Comparison of ENCODE assay signal across 8 cellular contexts in the genomic region with DNA sequence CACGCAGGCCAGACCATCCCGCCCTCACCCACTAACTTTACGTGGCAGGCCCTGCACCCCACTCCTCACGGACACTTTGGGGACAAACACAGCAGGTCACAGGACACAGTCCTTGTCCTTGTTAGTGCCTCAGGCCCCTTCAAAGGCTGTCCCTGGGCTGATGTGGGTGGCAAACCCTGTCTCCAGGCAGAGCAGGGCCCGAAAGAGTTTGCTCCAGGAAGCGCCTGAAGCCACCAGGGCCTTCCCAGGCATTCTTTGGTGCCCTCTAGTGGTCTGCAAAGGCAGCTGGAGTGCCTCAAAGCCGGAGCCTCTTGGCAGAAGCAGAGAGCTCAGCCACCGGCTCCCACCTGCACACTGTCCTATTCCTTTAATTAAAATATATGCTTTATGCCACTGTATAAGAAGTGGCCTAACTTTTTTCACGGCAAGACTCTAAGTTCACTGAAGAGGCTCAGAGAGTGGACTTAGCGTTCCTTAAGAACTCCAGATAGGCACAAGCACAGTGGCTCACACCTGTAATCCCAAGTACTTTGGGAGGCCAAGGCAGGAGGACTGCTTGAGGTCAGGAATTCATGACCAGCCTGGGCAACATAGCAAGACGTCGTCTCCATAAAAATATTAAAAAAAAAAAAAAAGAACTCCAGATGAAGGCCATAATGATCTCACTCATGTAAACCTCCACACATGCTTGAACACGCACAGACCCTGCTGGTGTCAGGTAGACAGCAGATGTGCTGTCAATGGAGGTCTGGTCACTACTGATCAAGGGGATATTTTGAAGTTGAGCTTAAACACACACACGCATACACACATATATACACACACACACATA. TPM values are rescaled to one million over a fixed set of nuclear protein-coding genes. Genes with fewer than 3 reads are reported as not detected.
DNase-seq lines count a peak whose midpoint lies in the region; ATAC-seq and FAIRE-seq lines count a peak whose summit lies in the region.

No MANE protein-coding gene starts in this region.

- H3K27me3 Mint-ChIP-seq in natural killer cell treated with Interleukin-12 subunit alpha and Interleukin-12 subunit beta and Interleukin-15 and Interleukin-18, amount 100 ng/mL, for 72 hours: no peaks in the 10 kb centered on the region
- H3K27me3 Mint-ChIP-seq in stimulated activated memory B cell treated with anti-CD40 and anti-IgM and Interleukin-4, amounts not matched to agents 10 μg/mL and 1 μg/mL and 100 μg/mL, for 72 hours: no peaks in the 10 kb centered on the region

- in situ Hi-C loops in Caki2 (cut with HindIII; ENCODE audit: low pct_unique_long_range_greater_than_20kb, low sequenced_read_pairs): no loop called here

- FAIRE-seq in HTR-8/SVneo (lab: Jason Lieb, UNC): no peak
- peak; percentile 24 for FAIRE-seq in RCC 7860 (lab: Jason Lieb, UNC)

- peak overlapping the region in 1 of 2 donors; percentile 19 for H3K27ac Mint-ChIP-seq in natural killer cell treated with Interleukin-12 subunit alpha and Interleukin-12 subunit beta and Interleukin-15 and Interleukin-18, amount 100 ng/mL, for 72 hours
- peak overlapping the region; percentile 53 for H3K27ac Mint-ChIP-seq in stimulated activated memory B cell treated with anti-CD40 and anti-IgM and Interleukin-4, amounts not matched to agents 10 μg/mL and 1 μg/mL and 100 μg/mL, for 72 hours

- ATAC-seq in natural killer cell treated with Interleukin-12 subunit alpha and Interleukin-12 subunit beta and Interleukin-15 and Interleukin-18, amount 100 ng/mL, for 72 hours: peak; percentile 81 to 82
- ATAC-seq in stimulated activated memory B cell treated with anti-CD40 and anti-IgM and Interleukin-4, amounts not matched to agents 10 μg/mL and 1 μg/mL and 100 μg/mL, for 72 hours: peak; percentile 90
- ATAC-seq in HG02840 (IDR thresholded peaks at IDR 0.05; ENCODE audit: low FRiP score, unreplicated experiment): no peak

- H3K9me3 Mint-ChIP-seq in natural killer cell treated with Interleukin-12 subunit alpha and Interleukin-12 subunit beta and Interleukin-15 and Interleukin-18, amount 100 ng/mL, for 72 hours: no peaks in the 10 kb centered on the region
- no peaks in the 10 kb centered on the region for H3K9me3 Mint-ChIP-seq in stimulated activated memory B cell treated with anti-CD40 and anti-IgM and Interleukin-4, amounts not matched to agents 10 μg/mL and 1 μg/mL and 100 μg/mL, for 72 hours

- no peak overlapping the region for H3K4me3 Mint-ChIP-seq in natural killer cell treated with Interleukin-12 subunit alpha and Interleukin-12 subunit beta and Interleukin-15 and Interleukin-18, amount 100 ng/mL, for 72 hours
- H3K4me3 Mint-ChIP-seq in stimulated activated memory B cell treated with anti-CD40 and anti-IgM and Interleukin-4, amounts not matched to agents 10 μg/mL and 1 μg/mL and 100 μg/mL, for 72 hours: no peak overlapping the region

- DNase-seq in Caki2 (ENCODE audit: low read depth): peak; percentile 71
- DNase-seq in HTR-8/SVneo (ENCODE audit: insufficient read length, low spot score): peak; percentile 52
- peak; percentile 69 for DNase-seq in RCC 7860 (ENCODE audit: low spot score)
- peak; percentile 73 for DNase-seq in activated T-helper 1 cell treated with Interleukin-2 at 50 U/mL for 16 hours (ENCODE audit: low read depth)
- DNase-seq in fibroblast of gingiva (ENCODE audit: low read depth): peak; percentile 79
- DNase-seq in natural killer cell treated with Interleukin-12 subunit alpha and Interleukin-12 subunit beta and Interleukin-15 and Interleukin-18, amount 100 ng/mL, for 72 hours (ENCODE audit: low spot score): peak; percentile 94

- peaks cover 7% of the 10 kb centered on the region for H3K36me3 Mint-ChIP-seq in natural killer cell treated with Interleukin-12 subunit alpha and Interleukin-12 subunit beta and Interleukin-15 and Interleukin-18, amount 100 ng/mL, for 72 hours
- peaks cover 54% of the 10 kb centered on the region for H3K36me3 Mint-ChIP-seq in stimulated activated memory B cell treated with anti-CD40 and anti-IgM and Interleukin-4, amounts not matched to agents 10 μg/mL and 1 μg/mL and 100 μg/mL, for 72 hours

- H3K4me1 Mint-ChIP-seq in natural killer cell treated with Interleukin-12 subunit alpha and Interleukin-12 subunit beta and Interleukin-15 and Interleukin-18, amount 100 ng/mL, for 72 hours (ENCODE audit: low read depth in 2 of 2): peaks cover 12 to 16% of the 10 kb centered on the region in 2 donors
- H3K4me1 Mint-ChIP-seq in stimulated activated memory B cell treated with anti-CD40 and anti-IgM and Interleukin-4, amounts not matched to agents 10 μg/mL and 1 μg/mL and 100 μg/mL, for 72 hours: peaks cover 16% of the 10 kb centered on the region

RNA-seq across cellular contexts. Expression of a gene that starts 11.1 kb away (rescaled TPM):
- total RNA-seq in Caki2 (2014; rRNA removed; shearing (Covaris generic); ENCODE audit: low replicate concordance): 93.9 and 117 TPM in 2 replicates
- total RNA-seq in natural killer cell treated with Interleukin-12 subunit alpha and Interleukin-12 subunit beta and Interleukin-15 and Interleukin-18, amount 100 ng/mL, for 72 hours: 10 to 100 TPM; 67.5 to 96.7 TPM

RNA-seq across cellular contexts. Expression of a gene that starts 36.5 kb away (rescaled TPM):
- 4.5 and 29.5 TPM in 2 replicates for total RNA-seq in Caki2 (2014; rRNA removed; shearing (Covaris generic); ENCODE audit: low replicate concordance)
- 10 to 100 TPM in 1 of 2 donors, 1 to 10 TPM in 1; 6.5 to 25.5 TPM for total RNA-seq in natural killer cell treated with Interleukin-12 subunit alpha and Interleukin-12 subunit beta and Interleukin-15 and Interleukin-18, amount 100 ng/mL, for 72 hours

RNA-seq across cellular contexts. Expression of a gene that starts 58.6 kb away (rescaled TPM):
- total RNA-seq in Caki2 (2014; rRNA removed; shearing (Covaris generic); ENCODE audit: low replicate concordance): 706 and 822 TPM in 2 replicates
- 100 to 1,000 TPM; 248 to 321 TPM for total RNA-seq in natural killer cell treated with Interleukin-12 subunit alpha and Interleukin-12 subunit beta and Interleukin-15 and Interleukin-18, amount 100 ng/mL, for 72 hours
